Comparison of ENCODE assay signal across 9 cellular contexts in genomic region chrX:111100191-111100590, GRCh38. TPM values are rescaled to one million over a fixed set of nuclear protein-coding genes. Genes with fewer than 3 reads are reported as not detected.
DNase-seq lines count a peak whose midpoint lies in the region; ATAC-seq lines count a peak whose summit lies in the region.
"Had no signal": no experiment of that assay in that cellular context is flagged by ENCODE, and none has a peak within 500 bp of the region (broad histone marks: within the 10 kb centered on the region; RNA-seq: fewer than 3 reads in every experiment).

No MANE protein-coding gene starts in this region.

- ATAC-seq in GM18861 (IDR thresholded peaks at IDR 0.05; ENCODE audit: unreplicated experiment) (peak; percentile 51), HG03342 (IDR thresholded peaks at IDR 0.05; ENCODE audit: unreplicated experiment) (peak; percentile 70), GM19455 (IDR thresholded peaks at IDR 0.05; ENCODE audit: unreplicated experiment) (no peak), HG02840 (IDR thresholded peaks at IDR 0.05; ENCODE audit: low FRiP score, unreplicated experiment) (no peak)

- peak; percentile 57 for DNase-seq in D341Med (ENCODE audit: low spot score)
- DNase-seq in NCI-H82 treated with DMSO at 0.1 percent for 48 hours (lab: John Stamatoyannopoulos, UW; ENCODE audit: unreplicated experiment), result peak; percentile 1
- DNase-seq in T47D (ENCODE audit: low read depth in 1 of 2, low spot score in 1 of 2), result peak; percentile 30 to 37
- peak; percentile 32 to 47 for DNase-seq in lung microvascular endothelial cell (ENCODE audit: low read depth in 2 of 2)

- in situ Hi-C loops in T47D (cut with HindIII; ENCODE audit: low pct_unique_long_range_greater_than_20kb, low sequenced_read_pairs), result no loop called here

RNA-seq across cellular contexts. Expression of gene PAK3, which starts 4.2 kb away (rescaled TPM):
- total RNA-seq in lung microvascular endothelial cell, result 0.65 and 2.2 TPM in 2 replicates
- total RNA-seq: naive thymus-derived CD8-positive, alpha-beta T cell had no signal

Comparison
In these comparisons a context has a peak if more than half of its experiments do, and no peak if none do; other contexts are left out.
1. DNase-seq: peak in every context shown above with its lines; median percentile 57 in D341Med; 40 in lung microvascular endothelial cell; 34 in T47D; 1 in NCI-H82 treated with DMSO at 0.1 percent for 48 hours.
2. ATAC-seq: peak in GM18861 (single experiment) and HG03342 (single experiment); none in GM19455 (single experiment) and HG02840 (single experiment).